Comparison of ENCODE assay signal across 1 cellular context in genomic region chr1:234720709-234721436, GRCh38.
TF ChIP-seq lines count a peak whose summit lies in the region.

No MANE protein-coding gene starts in this region.

TF ChIP-seq in A549, 52 proteins besides CTCF, POLR2A, EP300 and RAD21 (continued from another document):
- no peak for TF ChIP-seq ELK1 (IDR thresholded peaks at IDR 0.05; ENCODE audit: low read depth, low read length)
- TF ChIP-seq CHD4 (IDR thresholded peaks at IDR 0.05; ENCODE audit: borderline replicate concordance), result no peak
- no peak for TF ChIP-seq CHD2 (IDR thresholded peaks at IDR 0.05; ENCODE audit: low read length, partially characterized antibody)
- no peak for TF ChIP-seq BHLHE40 (IDR thresholded peaks at IDR 0.05; ENCODE audit: low read depth, low read length)
